1 cellular context compared by ENCODE assay signal in the genomic region with DNA sequence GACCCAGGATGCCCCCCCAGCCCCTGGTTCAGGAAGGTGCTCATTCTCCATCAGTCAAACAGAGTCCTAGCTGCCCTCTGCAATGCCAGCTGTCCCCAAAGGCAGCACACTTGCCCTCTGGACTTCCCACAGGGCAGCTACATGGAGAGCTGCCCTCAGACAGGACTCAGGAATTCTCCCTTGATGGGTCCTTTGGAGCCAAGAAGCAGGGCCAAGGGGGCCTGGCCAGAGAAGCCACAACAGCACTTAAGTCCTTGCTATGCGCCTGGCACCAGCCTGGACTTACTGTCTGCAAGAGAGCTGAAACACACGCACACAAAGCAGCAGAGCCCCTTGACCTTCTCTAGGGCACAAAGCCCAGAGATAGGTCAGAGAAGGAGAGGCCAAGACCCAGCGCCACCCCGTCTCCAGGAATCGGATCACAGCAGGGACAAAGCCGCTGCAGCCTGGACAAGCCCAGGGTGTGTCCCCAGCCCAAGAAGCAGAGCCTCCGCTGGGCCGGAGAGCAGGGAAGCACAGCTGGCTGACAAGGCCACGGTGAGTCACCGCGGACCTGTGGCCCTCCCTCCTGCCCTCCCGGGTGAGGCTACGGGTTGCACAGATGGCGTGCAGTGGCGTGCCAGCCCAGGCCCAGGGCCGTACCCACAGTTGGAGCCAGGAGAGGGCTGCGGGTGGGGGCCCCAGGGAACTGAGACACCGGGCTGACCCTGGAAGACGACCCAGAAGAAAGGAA.
TF ChIP-seq lines count a peak whose summit lies in the region.

No MANE protein-coding gene starts in this region.

TF ChIP-seq in H1, 55 proteins besides CTCF, POLR2A, EP300 and RAD21 (continued from another document):
- TF ChIP-seq CHD1 (IDR thresholded peaks at IDR 0.05; ENCODE audit: low read depth, low read length) (no peak), SIRT6 (IDR thresholded peaks at IDR 0.05; ENCODE audit: low read length) (no peak), HDAC6 (IDR thresholded peaks at IDR 0.05; ENCODE audit: low read depth, low read length) (no peak)
- TF ChIP-seq, protein P1, sequence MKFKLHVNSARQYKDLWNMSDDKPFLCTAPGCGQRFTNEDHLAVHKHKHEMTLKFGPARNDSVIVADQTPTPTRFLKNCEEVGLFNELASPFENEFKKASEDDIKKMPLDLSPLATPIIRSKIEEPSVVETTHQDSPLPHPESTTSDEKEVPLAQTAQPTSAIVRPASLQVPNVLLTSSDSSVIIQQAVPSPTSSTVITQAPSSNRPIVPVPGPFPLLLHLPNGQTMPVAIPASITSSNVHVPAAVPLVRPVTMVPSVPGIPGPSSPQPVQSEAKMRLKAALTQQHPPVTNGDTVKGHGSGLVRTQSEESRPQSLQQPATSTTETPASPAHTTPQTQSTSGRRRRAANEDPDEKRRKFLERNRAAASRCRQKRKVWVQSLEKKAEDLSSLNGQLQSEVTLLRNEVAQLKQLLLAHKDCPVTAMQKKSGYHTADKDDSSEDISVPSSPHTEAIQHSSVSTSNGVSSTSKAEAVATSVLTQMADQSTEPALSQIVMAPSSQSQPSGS (IDR thresholded peaks at IDR 0.05; ENCODE audit: low read length) = no peak
- TF ChIP-seq, protein P2, sequence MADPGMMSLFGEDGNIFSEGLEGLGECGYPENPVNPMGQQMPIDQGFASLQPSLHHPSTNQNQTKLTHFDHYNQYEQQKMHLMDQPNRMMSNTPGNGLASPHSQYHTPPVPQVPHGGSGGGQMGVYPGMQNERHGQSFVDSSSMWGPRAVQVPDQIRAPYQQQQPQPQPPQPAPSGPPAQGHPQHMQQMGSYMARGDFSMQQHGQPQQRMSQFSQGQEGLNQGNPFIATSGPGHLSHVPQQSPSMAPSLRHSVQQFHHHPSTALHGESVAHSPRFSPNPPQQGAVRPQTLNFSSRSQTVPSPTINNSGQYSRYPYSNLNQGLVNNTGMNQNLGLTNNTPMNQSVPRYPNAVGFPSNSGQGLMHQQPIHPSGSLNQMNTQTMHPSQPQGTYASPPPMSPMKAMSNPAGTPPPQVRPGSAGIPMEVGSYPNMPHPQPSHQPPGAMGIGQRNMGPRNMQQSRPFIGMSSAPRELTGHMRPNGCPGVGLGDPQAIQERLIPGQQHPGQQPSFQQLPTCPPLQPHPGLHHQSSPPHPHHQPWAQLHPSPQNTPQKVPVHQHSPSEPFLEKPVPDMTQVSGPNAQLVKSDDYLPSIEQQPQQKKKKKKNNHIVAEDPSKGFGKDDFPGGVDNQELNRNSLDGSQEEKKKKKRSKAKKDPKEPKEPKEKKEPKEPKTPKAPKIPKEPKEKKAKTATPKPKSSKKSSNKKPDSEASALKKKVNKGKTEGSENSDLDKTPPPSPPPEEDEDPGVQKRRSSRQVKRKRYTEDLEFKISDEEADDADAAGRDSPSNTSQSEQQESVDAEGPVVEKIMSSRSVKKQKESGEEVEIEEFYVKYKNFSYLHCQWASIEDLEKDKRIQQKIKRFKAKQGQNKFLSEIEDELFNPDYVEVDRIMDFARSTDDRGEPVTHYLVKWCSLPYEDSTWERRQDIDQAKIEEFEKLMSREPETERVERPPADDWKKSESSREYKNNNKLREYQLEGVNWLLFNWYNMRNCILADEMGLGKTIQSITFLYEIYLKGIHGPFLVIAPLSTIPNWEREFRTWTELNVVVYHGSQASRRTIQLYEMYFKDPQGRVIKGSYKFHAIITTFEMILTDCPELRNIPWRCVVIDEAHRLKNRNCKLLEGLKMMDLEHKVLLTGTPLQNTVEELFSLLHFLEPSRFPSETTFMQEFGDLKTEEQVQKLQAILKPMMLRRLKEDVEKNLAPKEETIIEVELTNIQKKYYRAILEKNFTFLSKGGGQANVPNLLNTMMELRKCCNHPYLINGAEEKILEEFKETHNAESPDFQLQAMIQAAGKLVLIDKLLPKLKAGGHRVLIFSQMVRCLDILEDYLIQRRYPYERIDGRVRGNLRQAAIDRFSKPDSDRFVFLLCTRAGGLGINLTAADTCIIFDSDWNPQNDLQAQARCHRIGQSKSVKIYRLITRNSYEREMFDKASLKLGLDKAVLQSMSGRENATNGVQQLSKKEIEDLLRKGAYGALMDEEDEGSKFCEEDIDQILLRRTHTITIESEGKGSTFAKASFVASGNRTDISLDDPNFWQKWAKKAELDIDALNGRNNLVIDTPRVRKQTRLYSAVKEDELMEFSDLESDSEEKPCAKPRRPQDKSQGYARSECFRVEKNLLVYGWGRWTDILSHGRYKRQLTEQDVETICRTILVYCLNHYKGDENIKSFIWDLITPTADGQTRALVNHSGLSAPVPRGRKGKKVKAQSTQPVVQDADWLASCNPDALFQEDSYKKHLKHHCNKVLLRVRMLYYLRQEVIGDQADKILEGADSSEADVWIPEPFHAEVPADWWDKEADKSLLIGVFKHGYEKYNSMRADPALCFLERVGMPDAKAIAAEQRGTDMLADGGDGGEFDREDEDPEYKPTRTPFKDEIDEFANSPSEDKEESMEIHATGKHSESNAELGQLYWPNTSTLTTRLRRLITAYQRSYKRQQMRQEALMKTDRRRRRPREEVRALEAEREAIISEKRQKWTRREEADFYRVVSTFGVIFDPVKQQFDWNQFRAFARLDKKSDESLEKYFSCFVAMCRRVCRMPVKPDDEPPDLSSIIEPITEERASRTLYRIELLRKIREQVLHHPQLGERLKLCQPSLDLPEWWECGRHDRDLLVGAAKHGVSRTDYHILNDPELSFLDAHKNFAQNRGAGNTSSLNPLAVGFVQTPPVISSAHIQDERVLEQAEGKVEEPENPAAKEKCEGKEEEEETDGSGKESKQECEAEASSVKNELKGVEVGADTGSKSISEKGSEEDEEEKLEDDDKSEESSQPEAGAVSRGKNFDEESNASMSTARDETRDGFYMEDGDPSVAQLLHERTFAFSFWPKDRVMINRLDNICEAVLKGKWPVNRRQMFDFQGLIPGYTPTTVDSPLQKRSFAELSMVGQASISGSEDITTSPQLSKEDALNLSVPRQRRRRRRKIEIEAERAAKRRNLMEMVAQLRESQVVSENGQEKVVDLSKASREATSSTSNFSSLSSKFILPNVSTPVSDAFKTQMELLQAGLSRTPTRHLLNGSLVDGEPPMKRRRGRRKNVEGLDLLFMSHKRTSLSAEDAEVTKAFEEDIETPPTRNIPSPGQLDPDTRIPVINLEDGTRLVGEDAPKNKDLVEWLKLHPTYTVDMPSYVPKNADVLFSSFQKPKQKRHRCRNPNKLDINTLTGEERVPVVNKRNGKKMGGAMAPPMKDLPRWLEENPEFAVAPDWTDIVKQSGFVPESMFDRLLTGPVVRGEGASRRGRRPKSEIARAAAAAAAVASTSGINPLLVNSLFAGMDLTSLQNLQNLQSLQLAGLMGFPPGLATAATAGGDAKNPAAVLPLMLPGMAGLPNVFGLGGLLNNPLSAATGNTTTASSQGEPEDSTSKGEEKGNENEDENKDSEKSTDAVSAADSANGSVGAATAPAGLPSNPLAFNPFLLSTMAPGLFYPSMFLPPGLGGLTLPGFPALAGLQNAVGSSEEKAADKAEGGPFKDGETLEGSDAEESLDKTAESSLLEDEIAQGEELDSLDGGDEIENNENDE (IDR thresholded peaks at IDR 0.05; ENCODE audit: insufficient replicate concordance, low read length) = no peak
